In genomic region chr2:3212984-3213383, GRCh38 we compare ENCODE assay signal across 31 cellular contexts.
"Had no signal": no experiment of that assay in that cellular context is flagged by ENCODE, and none has a peak within 500 bp of the region (broad histone marks: within the 10 kb centered on the region; RNA-seq: fewer than 3 reads in every experiment).

No MANE protein-coding gene starts in this region.

- H3K27me3 ChIP-seq: SJCRH30 had no signal

- H2AFZ ChIP-seq: PC-9 had no signal

- H3K27ac Mint-ChIP-seq: activated CD4-positive, alpha-beta T cell treated with anti-CD3 and anti-CD28 coated beads, Interleukin-2, amount 10 ng/mL, durations not matched to agents 24 days and 14 days; activated CD8-positive, alpha-beta T cell treated with anti-CD3 and anti-CD28 coated beads for 36 hours; activated naive CD4-positive, alpha-beta T cell treated with anti-CD3 and anti-CD28 coated beads for 36 hours; activated naive CD8-positive, alpha-beta T cell; activated naive CD8-positive, alpha-beta T cell treated with anti-CD3 and anti-CD28 coated beads, Interleukin-2, amount 50 U/mL, for 24 hours; activated T-helper 1 cell treated with anti-CD3 and anti-CD28 coated beads, Interleukin-12 subunit alpha, Interleukin-12 subunit beta, Interleukin-2, Interleukin-4 antibody, amounts not matched to agents 30 ng/mL and 10 ng/mL and 1 ng/mL, durations not matched to agents 14 hours and 24 hours and 36 hours; brain had no signal

- ATAC-seq: activated CD8-positive, alpha-beta T cell treated with anti-CD3 and anti-CD28 coated beads for 36 hours; activated naive CD8-positive, alpha-beta T cell treated with anti-CD3 and anti-CD28 coated beads, Interleukin-2, amount 50 U/mL, for 24 hours; activated T-cell treated with anti-CD3 and anti-CD28 coated beads, Interleukin-2, amount 50 U/mL, for 4 hours; Right ventricle myocardium inferior had no signal

- H3K4me3 Mint-ChIP-seq: activated CD4-positive, alpha-beta T cell treated with anti-CD3 and anti-CD28 coated beads, Interleukin-2, amount 10 ng/mL, durations not matched to agents 24 days and 14 days; activated CD8-positive, alpha-beta T cell treated with anti-CD3 and anti-CD28 coated beads for 36 hours; activated naive CD4-positive, alpha-beta T cell treated with anti-CD3 and anti-CD28 coated beads for 36 hours; activated naive CD8-positive, alpha-beta T cell; activated naive CD8-positive, alpha-beta T cell treated with anti-CD3 and anti-CD28 coated beads, Interleukin-2, amount 50 U/mL, for 24 hours; activated T-cell treated with anti-CD3 and anti-CD28 coated beads, Interleukin-2, amount 50 U/mL, for 4 hours; activated T-helper 1 cell treated with anti-CD3 and anti-CD28 coated beads, Interleukin-12 subunit alpha, Interleukin-12 subunit beta, Interleukin-2, Interleukin-4 antibody, amounts not matched to agents 30 ng/mL and 10 ng/mL and 1 ng/mL, durations not matched to agents 14 hours and 24 hours and 36 hours; brain had no signal

- H3K4me3 ChIP-seq: PC-9, SJCRH30, SK-N-MC had no signal

- DNase-seq: activated CD4-positive, alpha-beta T cell treated with anti-CD3 and anti-CD28 coated beads, Interleukin-2, amount 10 ng/mL, durations not matched to agents 24 days and 14 days; activated CD4-positive, alpha-beta T cell treated with anti-CD3 and anti-CD28 coated beads, Interleukin-2, amount 50 U/mL, for 4 hours; activated CD8-positive, alpha-beta memory T cell treated with anti-CD3 and anti-CD28 coated beads, Interleukin-2, amount 50 U/mL, for 4 hours; activated CD8-positive, alpha-beta T cell treated with anti-CD3 and anti-CD28 coated beads for 36 hours; activated gamma-delta T cell treated with Interleukin-2 at 50 U/mL for 16 hours; activated naive CD4-positive, alpha-beta T cell treated with anti-CD3 and anti-CD28 coated beads for 36 hours; activated naive CD8-positive, alpha-beta T cell treated with anti-CD3 and anti-CD28 coated beads, Interleukin-2, amount 50 U/mL, for 24 hours; activated T-cell treated with anti-CD3 and anti-CD28 coated beads for 4 hours; activated T-cell treated with anti-CD3 and anti-CD28 coated beads, Interleukin-2, amount 50 U/mL, for 4 hours; anterior cingulate cortex; central memory CD4-positive, alpha-beta T cell; NCI-H1092 treated with DMSO at 0.1 percent for 48 hours; NCI-H1417; NCI-H146; NCI-H187; NCI-H2029 treated with DMSO at 0.1 percent for 48 hours; NCI-H2107; NCI-H2171; NCI-H510A; NCI-H526; NCI-H748 treated with DMSO at 0.1 percent for 48 hours; NK-92 treated with Interleukin-12 subunit alpha and Interleukin-12 subunit beta, amount 100 ng/mL, for 24 hours; PC-9; SJCRH30; T1000 had no signal

- H3K4me2 ChIP-seq: PC-9 had no signal

- H3K27ac ChIP-seq: PC-9, RWPE1, SJCRH30, SK-N-MC had no signal

- H3K9me3 Mint-ChIP-seq: activated CD8-positive, alpha-beta T cell treated with anti-CD3 and anti-CD28 coated beads for 36 hours; activated naive CD4-positive, alpha-beta T cell treated with anti-CD3 and anti-CD28 coated beads for 36 hours; activated naive CD8-positive, alpha-beta T cell treated with anti-CD3 and anti-CD28 coated beads, Interleukin-2, amount 50 U/mL, for 24 hours; activated T-cell treated with anti-CD3 and anti-CD28 coated beads, Interleukin-2, amount 50 U/mL, for 4 hours; activated T-helper 1 cell treated with anti-CD3 and anti-CD28 coated beads, Interleukin-12 subunit alpha, Interleukin-12 subunit beta, Interleukin-2, Interleukin-4 antibody, amounts not matched to agents 30 ng/mL and 10 ng/mL and 1 ng/mL, durations not matched to agents 14 hours and 24 hours and 36 hours; brain had no signal

- H3K27me3 Mint-ChIP-seq: activated CD4-positive, alpha-beta T cell treated with anti-CD3 and anti-CD28 coated beads, Interleukin-2, amount 10 ng/mL, durations not matched to agents 24 days and 14 days; activated CD8-positive, alpha-beta T cell treated with anti-CD3 and anti-CD28 coated beads for 36 hours; activated naive CD8-positive, alpha-beta T cell; activated naive CD8-positive, alpha-beta T cell treated with anti-CD3 and anti-CD28 coated beads, Interleukin-2, amount 50 U/mL, for 24 hours had no signal

- H3K9me3 ChIP-seq: SJCRH30 had no signal

- H3K4me1 Mint-ChIP-seq: brain had no signal

- H3K36me3 ChIP-seq: SJCRH30 had no signal

- H3K4me1 ChIP-seq: SJCRH30 had no signal
